In the genomic region with DNA sequence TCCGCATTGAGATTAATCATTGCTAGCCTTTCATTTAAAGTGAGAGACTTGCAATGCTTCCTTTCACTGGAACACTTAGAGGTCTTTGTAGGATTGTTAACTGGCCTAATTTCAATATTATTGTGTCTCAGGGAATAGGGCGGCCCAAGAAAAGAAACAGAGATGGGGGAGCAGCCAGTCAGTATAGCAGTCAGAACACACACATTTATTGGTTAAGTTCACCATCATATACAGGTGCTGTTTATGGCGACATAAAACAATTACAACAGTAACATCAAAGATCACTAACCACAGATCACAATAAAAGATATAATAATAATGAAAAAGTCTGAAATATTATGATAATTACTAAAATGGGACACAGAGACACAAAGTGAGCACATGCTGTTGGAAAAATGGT, we compare ENCODE assay signal across 1 cellular context.
TF ChIP-seq lines count a peak whose summit lies in the region.

No MANE protein-coding gene starts in this region.

TF ChIP-seq in GM12878, 131 proteins besides CTCF, POLR2A, EP300 and RAD21:
- TF ChIP-seq IRF4 (IDR thresholded peaks at IDR 0.05; ENCODE audit: low read depth, low read length) (no peak), MTA2 (IDR thresholded peaks at IDR 0.05; ENCODE audit: low read depth) (no peak), SREBF2 (IDR thresholded peaks at IDR 0.05; ENCODE audit: low read length) (no peak), PAX5 (IDR thresholded peaks at IDR 0.05; ENCODE audit: borderline replicate concordance, low read depth, low read length) (no peak), EGR1 (IDR thresholded peaks at IDR 0.05; ENCODE audit: borderline replicate concordance in 1 of 2, low read depth in 2 of 2, low read length in 2 of 2) (no peak), BHLHE40 (IDR thresholded peaks at IDR 0.05; ENCODE audit: borderline replicate concordance in 1 of 2, low read depth in 2 of 2, low read length in 1 of 2) (no peak), HCFC1 (IDR thresholded peaks at IDR 0.05; ENCODE audit: low read length) (no peak), CREM (IDR thresholded peaks at IDR 0.05; ENCODE audit: low read depth) (no peak), EZH2 (IDR thresholded peaks at IDR 0.05; ENCODE audit: borderline replicate concordance, control insufficient read depth, low read depth, low read length) (no peak)
- TF ChIP-seq, protein P1, sequence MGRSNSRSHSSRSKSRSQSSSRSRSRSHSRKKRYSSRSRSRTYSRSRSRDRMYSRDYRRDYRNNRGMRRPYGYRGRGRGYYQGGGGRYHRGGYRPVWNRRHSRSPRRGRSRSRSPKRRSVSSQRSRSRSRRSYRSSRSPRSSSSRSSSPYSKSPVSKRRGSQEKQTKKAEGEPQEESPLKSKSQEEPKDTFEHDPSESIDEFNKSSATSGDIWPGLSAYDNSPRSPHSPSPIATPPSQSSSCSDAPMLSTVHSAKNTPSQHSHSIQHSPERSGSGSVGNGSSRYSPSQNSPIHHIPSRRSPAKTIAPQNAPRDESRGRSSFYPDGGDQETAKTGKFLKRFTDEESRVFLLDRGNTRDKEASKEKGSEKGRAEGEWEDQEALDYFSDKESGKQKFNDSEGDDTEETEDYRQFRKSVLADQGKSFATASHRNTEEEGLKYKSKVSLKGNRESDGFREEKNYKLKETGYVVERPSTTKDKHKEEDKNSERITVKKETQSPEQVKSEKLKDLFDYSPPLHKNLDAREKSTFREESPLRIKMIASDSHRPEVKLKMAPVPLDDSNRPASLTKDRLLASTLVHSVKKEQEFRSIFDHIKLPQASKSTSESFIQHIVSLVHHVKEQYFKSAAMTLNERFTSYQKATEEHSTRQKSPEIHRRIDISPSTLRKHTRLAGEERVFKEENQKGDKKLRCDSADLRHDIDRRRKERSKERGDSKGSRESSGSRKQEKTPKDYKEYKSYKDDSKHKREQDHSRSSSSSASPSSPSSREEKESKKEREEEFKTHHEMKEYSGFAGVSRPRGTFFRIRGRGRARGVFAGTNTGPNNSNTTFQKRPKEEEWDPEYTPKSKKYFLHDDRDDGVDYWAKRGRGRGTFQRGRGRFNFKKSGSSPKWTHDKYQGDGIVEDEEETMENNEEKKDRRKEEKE (IDR thresholded peaks at IDR 0.05): no peak
- TF ChIP-seq, protein P2, sequence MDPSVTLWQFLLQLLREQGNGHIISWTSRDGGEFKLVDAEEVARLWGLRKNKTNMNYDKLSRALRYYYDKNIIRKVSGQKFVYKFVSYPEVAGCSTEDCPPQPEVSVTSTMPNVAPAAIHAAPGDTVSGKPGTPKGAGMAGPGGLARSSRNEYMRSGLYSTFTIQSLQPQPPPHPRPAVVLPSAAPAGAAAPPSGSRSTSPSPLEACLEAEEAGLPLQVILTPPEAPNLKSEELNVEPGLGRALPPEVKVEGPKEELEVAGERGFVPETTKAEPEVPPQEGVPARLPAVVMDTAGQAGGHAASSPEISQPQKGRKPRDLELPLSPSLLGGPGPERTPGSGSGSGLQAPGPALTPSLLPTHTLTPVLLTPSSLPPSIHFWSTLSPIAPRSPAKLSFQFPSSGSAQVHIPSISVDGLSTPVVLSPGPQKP (IDR thresholded peaks at IDR 0.05; ENCODE audit: low read depth, low read length): no peak
